8 cellular contexts compared by ENCODE assay signal in genomic region chr2:235026649-235027557, GRCh38.
DNase-seq lines count a peak whose midpoint lies in the region; ATAC-seq and TF ChIP-seq lines count a peak whose summit lies in the region.

No MANE protein-coding gene starts in this region.

- in situ Hi-C loops in Panc1 (cut with HindIII; ENCODE audit: low pct_unique_long_range_greater_than_20kb, low sequenced_read_pairs): no loop called here

- peaks cover 84% of the 10 kb centered on the region for H3K79me2 ChIP-seq in smooth muscle cell (ENCODE audit: low read depth)

- H3K4me3 ChIP-seq in Panc1 (ENCODE audit: low read depth in 2 of 2, low read length in 2 of 2): no peak overlapping the region
- H3K4me3 ChIP-seq in smooth muscle cell: no peak overlapping the region
- H3K4me3 ChIP-seq in H7 (ENCODE audit: insufficient read depth, low read depth, low read length): no peak overlapping the region

- peaks cover 11% of the 10 kb centered on the region for H3K27me3 Mint-ChIP-seq in HFFc6 (ENCODE audit: insufficient read depth)

- H3K4me1 Mint-ChIP-seq in HFFc6 (ENCODE audit: low read depth): peaks cover 97% of the 10 kb centered on the region

- H3K4me2 ChIP-seq in smooth muscle cell: peak overlapping the region; percentile 53

- BruUV-seq in Panc1 (replicated peaks; lab: Mats Ljungman, UMichigan): no TSS peak

- H3K4me1 ChIP-seq in Panc1 (ENCODE audit: control insufficient read depth, insufficient read depth, low read length) (peaks cover 82% of the 10 kb centered on the region), smooth muscle cell (ENCODE audit: low read depth) (peaks cover 11% of the 10 kb centered on the region)

- no peaks in the 10 kb centered on the region for H3K9me3 Mint-ChIP-seq in HFFc6

- peaks cover 100% of the 10 kb centered on the region for H4K20me1 ChIP-seq in smooth muscle cell (ENCODE audit: low read depth)

- H3K27ac ChIP-seq in Panc1 (ENCODE audit: low read length) (peak overlapping the region; percentile 88), smooth muscle cell (ENCODE audit: low read depth) (peak overlapping the region; percentile 42)

- H2AFZ ChIP-seq in smooth muscle cell (ENCODE audit: low read depth): no peak overlapping the region

- H3K27ac Mint-ChIP-seq in HFFc6: peak overlapping the region; percentile 84

- WGBS in smooth muscle cell (ENCODE audit: low lambda C conversion rate): 83% methylated on average over 33 of the region's 33 CpGs

- H3K9me3 ChIP-seq in Panc1 (ENCODE audit: control insufficient read depth, insufficient read depth, low read depth, low read length): no peaks in the 10 kb centered on the region
- no peaks in the 10 kb centered on the region for H3K9me3 ChIP-seq in smooth muscle cell (replicated peaks; ENCODE audit: low read depth)

- POLR2A ChIA-PET in Panc1 (lab: Charles Lee): no interaction called here

- peak overlapping the region; percentile 78 for H3K4me3 Mint-ChIP-seq in HFFc6

- H3K36me3 Mint-ChIP-seq in HFFc6 (ENCODE audit: low read depth): peaks cover 47% of the 10 kb centered on the region

- TF ChIP-seq CTCF in HFFc6 (IDR thresholded peaks at IDR 0.05) (no peak), Panc1 (IDR thresholded peaks at IDR 0.05) (no peak), smooth muscle cell (IDR thresholded peaks at IDR 0.05; ENCODE audit: borderline replicate concordance, insufficient read depth, poor library complexity, severe bottlenecking) (no peak)

- CTCF ChIA-PET in Panc1 (lab: Charles Lee): no interaction called here

- no peak overlapping the region for H3K9ac ChIP-seq in smooth muscle cell (ENCODE audit: low read depth)

- H3K36me3 ChIP-seq in Panc1 (ENCODE audit: control insufficient read depth, insufficient read depth, low read length): no peaks in the 10 kb centered on the region
- no peaks in the 10 kb centered on the region for H3K36me3 ChIP-seq in smooth muscle cell (ENCODE audit: low read depth)
- no peaks in the 10 kb centered on the region for H3K36me3 ChIP-seq in H7 (replicated peaks; ENCODE audit: control insufficient read depth, insufficient read depth, low read length)

- H3K27me3 ChIP-seq in Panc1 (ENCODE audit: control insufficient read depth, insufficient read depth, low read length): no peaks in the 10 kb centered on the region
- H3K27me3 ChIP-seq in smooth muscle cell (ENCODE audit: low read depth): no peaks in the 10 kb centered on the region
- no peaks in the 10 kb centered on the region for H3K27me3 ChIP-seq in H7 (ENCODE audit: control insufficient read depth, insufficient read depth, low read length)

- H3F3A ChIP-seq in smooth muscle cell (ENCODE audit: low read depth): no peaks in the 10 kb centered on the region

- intact Hi-C loops in Panc1 (cut with micrococcal nuclease; ENCODE audit: unreplicated experiment): no loop called here

- DNase-seq in HFFc6 (peak; percentile 36), Panc1 (ENCODE audit: low read depth, low spot score) (no peak), glomerular visceral epithelial cell (ENCODE audit: extremely low spot score) (peak; percentile 80), smooth muscle cell (lab: John Stamatoyannopoulos, UW; ENCODE audit: unreplicated experiment) (no peak), OCI-M1 (lab: John Stamatoyannopoulos, UW) (no peak), germinal center (ENCODE audit: low spot score) (no peak), H7 (no peak)

- ATAC-seq in Panc1: peak; percentile 9; the same call in 1 of the 2 replicates
- ATAC-seq in HG02885 (IDR thresholded peaks at IDR 0.05; ENCODE audit: poor library complexity, unreplicated experiment): no peak

Comparison
In these comparisons a context has a peak if more than half of its experiments do, and no peak if none do; other contexts are left out.
1. DNase-seq: peak in HFFc6 (single experiment) and glomerular visceral epithelial cell (single experiment); none in Panc1 (single experiment), smooth muscle cell (single experiment), OCI-M1 (single experiment), germinal center (single experiment) and H7 (single experiment).